In genomic region chr3:94596141-94596540, GRCh38 we compare ENCODE assay signal across 25 cellular contexts.
"Had no signal": no experiment of that assay in that cellular context is flagged by ENCODE, and none has a peak within 500 bp of the region (broad histone marks: within the 10 kb centered on the region; RNA-seq: fewer than 3 reads in every experiment).

No MANE protein-coding gene starts in this region.

- H3K4me3 ChIP-seq: hepatocyte, left lung, lower lobe of right lung, ovary, right atrium auricular region, right lobe of liver, smooth muscle cell, stomach, testis, thyroid gland, transverse colon, upper lobe of left lung, vagina had no signal

- ATAC-seq: left colon; left lung; lower lobe of right lung; natural killer cell; right lobe of liver; stimulated activated naive B cell treated with anti-CD40 and anti-IgM and Interleukin-4, amounts not matched to agents 10 μg/mL and 1 μg/mL and 100 μg/mL, for 72 hours; stimulated activated naive CD8-positive, alpha-beta T cell treated with anti-CD3 and anti-CD28 coated beads, Interleukin-15, Interleukin-2, amounts not matched to agents 100 U/mL and 50 U/mL, for 24 hours had no signal

- H3K4me1 ChIP-seq: left lung, lower lobe of right lung, right atrium auricular region, right lobe of liver, stomach, testis, thyroid gland, transverse colon, upper lobe of left lung, vagina had no signal

- H3K27me3 ChIP-seq: hepatocyte, left lung, ovary, right atrium auricular region, right lobe of liver, stomach, testis, thyroid gland, transverse colon, upper lobe of left lung, vagina had no signal

- H3K36me3 ChIP-seq: left lung, lower lobe of right lung, ovary, right atrium auricular region, right lobe of liver, stomach, thyroid gland, transverse colon, upper lobe of left lung, vagina had no signal

- H3K9me3 ChIP-seq: left lung, lower lobe of right lung, ovary, right atrium auricular region, right lobe of liver, stomach, testis, thyroid gland, transverse colon, upper lobe of left lung, vagina had no signal

- DNase-seq: kidney glomerular epithelial cell; left colon; left lung; lower lobe of right lung; mammary epithelial cell; mesenchymal stem cell; naive B cell; natural killer cell; nephron progenitor cell; ovary; right lobe of liver; stimulated activated CD4-positive, alpha-beta T cell treated with anti-CD3 and anti-CD28 coated beads, Interleukin-1b, Interleukin-23, amount 100 ng/mL, for 48 hours; stimulated activated CD4-positive, alpha-beta T cell treated with anti-CD3 and anti-CD28 coated beads, Interleukin-2, amount 100 ng/mL, for 48 hours; stimulated activated CD4-positive, alpha-beta T cell treated with anti-CD3 and anti-CD28 coated beads, Interleukin-4, amount 100 ng/mL, for 4 hours; stimulated activated naive B cell treated with anti-CD40 and anti-IgM and Interleukin-4, amounts not matched to agents 10 μg/mL and 1 μg/mL and 100 μg/mL, for 72 hours; stimulated activated naive CD8-positive, alpha-beta T cell treated with anti-CD3 and anti-CD28 coated beads, Interleukin-15, Interleukin-2, amounts not matched to agents 100 U/mL and 50 U/mL, for 24 hours; stomach; testis; thyroid gland; transverse colon; upper lobe of left lung had no signal

- H3K27ac ChIP-seq: hepatocyte, left lung, lower lobe of right lung, ovary, right atrium auricular region, right lobe of liver, stomach, testis, thyroid gland, transverse colon, upper lobe of left lung, vagina had no signal
